In genomic region chr2:51000849-51001617, GRCh38 we compare ENCODE assay signal across 30 cellular contexts. TPM values are rescaled to one million over a fixed set of nuclear protein-coding genes. Genes with fewer than 3 reads are reported as not detected.
DNase-seq lines count a peak whose midpoint lies in the region; ATAC-seq and TF ChIP-seq lines count a peak whose summit lies in the region.
"Had no signal": no experiment of that assay in that cellular context is flagged by ENCODE, and none has a peak within 500 bp of the region (broad histone marks: within the 10 kb centered on the region; RNA-seq: fewer than 3 reads in every experiment).

No MANE protein-coding gene starts in this region.

- H3K9me3 Mint-ChIP-seq in neural crest cell: peaks cover 3% of the 10 kb centered on the region
- peaks cover 19% of the 10 kb centered on the region for H3K9me3 Mint-ChIP-seq in stimulated activated effector memory CD8-positive, alpha-beta T cell treated with anti-CD3 and anti-CD28 coated beads, Interleukin-12 subunit alpha, Interleukin-12 subunit beta, amount 100 ng/mL, for 72 hours
- H3K9me3 Mint-ChIP-seq: activated CD4-positive, alpha-beta T cell treated with anti-CD3 and anti-CD28 coated beads, Interleukin-2, amount 10 ng/mL, durations not matched to agents 24 days and 14 days; nephron progenitor cell had no signal

- no peak for ATAC-seq in stimulated activated effector memory CD8-positive, alpha-beta T cell treated with anti-CD3 and anti-CD28 coated beads, Interleukin-12 subunit alpha, Interleukin-12 subunit beta, amount 100 ng/mL, for 72 hours
- ATAC-seq: esophagus mucosa, GM12878, left lobe of liver had no signal

- H3K27me3 ChIP-seq in BE2C (no peaks in the 10 kb centered on the region), H7 (ENCODE audit: control insufficient read depth, insufficient read depth, low read length) (no peaks in the 10 kb centered on the region)
- H3K27me3 ChIP-seq: Peyer's patch, SJSA1, spleen, transverse colon had no signal

- peak; percentile 5 for DNase-seq in BE2C
- DNase-seq in RPMI7951 (ENCODE audit: low read depth): peak; percentile 44
- peak; percentile 94 for DNase-seq in globus pallidus (ENCODE audit: low spot score)
- DNase-seq in neural crest cell (ENCODE audit: low read depth, low spot score): no peak
- DNase-seq in H7: no peak
- DNase-seq in stimulated activated effector memory CD8-positive, alpha-beta T cell treated with anti-CD3 and anti-CD28 coated beads, Interleukin-12 subunit alpha, Interleukin-12 subunit beta, amount 100 ng/mL, for 72 hours (ENCODE audit: low spot score in 2 of 2): no peak
- no peak for DNase-seq in NCI-H510A treated with DMSO at 0.1 percent for 48 hours (lab: John Stamatoyannopoulos, UW)
- DNase-seq in NCI-H526 treated with DMSO at 0.1 percent for 48 hours (lab: John Stamatoyannopoulos, UW): no peak
- DNase-seq: activated CD4-positive, alpha-beta T cell treated with anti-CD3 and anti-CD28 coated beads, Interleukin-2, amount 10 ng/mL, durations not matched to agents 24 days and 14 days; activated naive CD4-positive, alpha-beta T cell treated with anti-CD3 and anti-CD28 coated beads, Interleukin-2, amount 50 U/mL, for 16 hours; AML-193; cerebellar nuclear complex; COR-L47; DMS79; NCI-H187 treated with DMSO at 0.1 percent for 48 hours; NCI-H446; nephron progenitor cell; NK-92 treated with Interleukin-12 subunit alpha and Interleukin-12 subunit beta, amount 100 ng/mL, for 24 hours; Peyer's patch; spleen; stimulated activated CD4-positive, alpha-beta T cell treated with anti-CD3 and anti-CD28 coated beads, Interleukin-4, amount 100 ng/mL, for 4 hours; T-helper 2 cell; transverse colon had no signal

- no peak for TF ChIP-seq CTCF in BE2C (IDR thresholded peaks at IDR 0.05; ENCODE audit: low read depth, low read length)
- no peak for TF ChIP-seq CTCF in neural crest cell (conservative IDR thresholded peaks at IDR 0.05)

- H3K27ac Mint-ChIP-seq in neural crest cell (ENCODE audit: unreplicated experiment): peak overlapping the region; percentile 89
- no peak overlapping the region for H3K27ac Mint-ChIP-seq in stimulated activated effector memory CD8-positive, alpha-beta T cell treated with anti-CD3 and anti-CD28 coated beads, Interleukin-12 subunit alpha, Interleukin-12 subunit beta, amount 100 ng/mL, for 72 hours
- H3K27ac Mint-ChIP-seq: activated CD4-positive, alpha-beta T cell treated with anti-CD3 and anti-CD28 coated beads, Interleukin-2, amount 10 ng/mL, durations not matched to agents 24 days and 14 days; stimulated activated naive CD8-positive, alpha-beta T cell treated with anti-CD3 and anti-CD28 coated beads, Interleukin-15, Interleukin-2, amounts not matched to agents 100 ng/mL and 50 ng/mL, for 24 hours had no signal

- peak overlapping the region; percentile 35 for H3K4me3 Mint-ChIP-seq in neural crest cell
- H3K4me3 Mint-ChIP-seq in stimulated activated effector memory CD8-positive, alpha-beta T cell treated with anti-CD3 and anti-CD28 coated beads, Interleukin-12 subunit alpha, Interleukin-12 subunit beta, amount 100 ng/mL, for 72 hours: no peak overlapping the region
- H3K4me3 Mint-ChIP-seq: activated CD4-positive, alpha-beta T cell treated with anti-CD3 and anti-CD28 coated beads, Interleukin-2, amount 10 ng/mL, durations not matched to agents 24 days and 14 days; nephron progenitor cell; stimulated activated naive CD8-positive, alpha-beta T cell treated with anti-CD3 and anti-CD28 coated beads, Interleukin-15, Interleukin-2, amounts not matched to agents 100 ng/mL and 50 ng/mL, for 24 hours had no signal

- H3K36me3 Mint-ChIP-seq in neural crest cell (ENCODE audit: low read depth): no peaks in the 10 kb centered on the region
- no peaks in the 10 kb centered on the region for H3K36me3 Mint-ChIP-seq in stimulated activated effector memory CD8-positive, alpha-beta T cell treated with anti-CD3 and anti-CD28 coated beads, Interleukin-12 subunit alpha, Interleukin-12 subunit beta, amount 100 ng/mL, for 72 hours

- H3K4me3 ChIP-seq in BE2C (ENCODE audit: low read depth, low read length): no peak overlapping the region
- H3K4me3 ChIP-seq in H7 (ENCODE audit: insufficient read depth, low read depth, low read length): no peak overlapping the region
- H3K4me3 ChIP-seq: GM12878, Peyer's patch, SJSA1, spleen, transverse colon had no signal

- peaks cover 14% of the 10 kb centered on the region for H3K4me1 ChIP-seq in BE2C
- H3K4me1 ChIP-seq: Peyer's patch, SJSA1, spleen had no signal

- H3K9me3 ChIP-seq in BE2C: no peaks in the 10 kb centered on the region
- H3K9me3 ChIP-seq: Peyer's patch, SJSA1, transverse colon had no signal

- no peaks in the 10 kb centered on the region for H3K27me3 Mint-ChIP-seq in neural crest cell (ENCODE audit: low read depth)
- H3K27me3 Mint-ChIP-seq: activated CD4-positive, alpha-beta T cell treated with anti-CD3 and anti-CD28 coated beads, Interleukin-2, amount 10 ng/mL, durations not matched to agents 24 days and 14 days; stimulated activated naive CD8-positive, alpha-beta T cell treated with anti-CD3 and anti-CD28 coated beads, Interleukin-15, Interleukin-2, amounts not matched to agents 100 ng/mL and 50 ng/mL, for 24 hours had no signal

- H3K36me3 ChIP-seq in BE2C (no peaks in the 10 kb centered on the region), H7 (replicated peaks; ENCODE audit: control insufficient read depth, insufficient read depth, low read length) (no peaks in the 10 kb centered on the region)
- H3K36me3 ChIP-seq: Peyer's patch, SJSA1, spleen, transverse colon had no signal

- peaks cover 42% of the 10 kb centered on the region for H3K4me1 Mint-ChIP-seq in neural crest cell
- no peaks in the 10 kb centered on the region for H3K4me1 Mint-ChIP-seq in stimulated activated effector memory CD8-positive, alpha-beta T cell treated with anti-CD3 and anti-CD28 coated beads, Interleukin-12 subunit alpha, Interleukin-12 subunit beta, amount 100 ng/mL, for 72 hours

RNA-seq across cellular contexts. Expression of gene NRXN1, which starts 30.9 kb away (rescaled TPM):
- polyA plus RNA-seq in BE2C (2012; ENCODE audit: insufficient read depth, insufficient read length, low read depth): 20.5 TPM
- total RNA-seq in RPMI7951 (2014; rRNA removed; shearing (Covaris generic)): 0.12 and 0.20 TPM in 2 replicates
- 4.8 and 5.7 TPM in 2 replicates for total RNA-seq in neural crest cell
- total RNA-seq in H7 (2014; rRNA removed; shearing (Covaris generic)): 2.1 and 3.4 TPM in 2 replicates
- total RNA-seq: A172, HT-29 had no signal

Comparison
In these comparisons a context has a peak if more than half of its experiments do, and no peak if none do; other contexts are left out.
1. DNase-seq: peak in BE2C (single experiment), RPMI7951 (single experiment) and globus pallidus (single experiment); none in neural crest cell (single experiment), H7 (single experiment), stimulated activated effector memory CD8-positive, alpha-beta T cell treated with anti-CD3 and anti-CD28 coated beads, Interleukin-12 subunit alpha, Interleukin-12 subunit beta, amount 100 ng/mL, for 72 hours (0 of 2), NCI-H510A treated with DMSO at 0.1 percent for 48 hours (single experiment) and NCI-H526 treated with DMSO at 0.1 percent for 48 hours (single experiment).